In the genomic region with DNA sequence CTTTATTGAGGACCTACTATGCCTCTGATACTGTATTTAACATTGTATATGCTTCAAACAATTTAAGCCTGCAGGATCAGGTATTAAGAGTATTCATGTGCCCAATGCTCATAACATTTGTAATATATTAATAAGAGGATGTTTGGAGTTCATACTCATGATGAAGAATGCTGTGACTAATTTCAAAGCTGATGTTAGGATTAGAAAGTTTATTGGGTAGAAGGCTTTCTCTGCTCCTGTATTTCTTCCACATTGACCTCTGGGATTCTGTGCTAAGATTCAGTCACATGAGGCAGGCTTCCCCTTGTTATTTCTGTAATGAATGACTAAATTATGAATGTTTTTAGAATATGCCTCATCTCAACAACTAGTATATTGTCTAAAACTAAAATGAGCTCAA, we compare ENCODE assay signal across 1 cellular context.
TF ChIP-seq lines count a peak whose summit lies in the region.

No MANE protein-coding gene starts in this region.

TF ChIP-seq in SK-N-SH treated with all-trans-retinoic acid at 6 μM for 48 hours, 23 proteins besides CTCF, POLR2A, EP300 and RAD21 (continued from another document):
- no peak for TF ChIP-seq ZNF70 (CRISPR knock-in tag; IDR thresholded peaks at IDR 0.05)
- no peak for TF ChIP-seq OSR1 (CRISPR knock-in tag; IDR thresholded peaks at IDR 0.05)
- no peak for TF ChIP-seq CSDC2 (CRISPR knock-in tag; IDR thresholded peaks at IDR 0.05)
- TF ChIP-seq PPARA (CRISPR knock-in tag; IDR thresholded peaks at IDR 0.05; ENCODE audit: borderline replicate concordance): no peak
- TF ChIP-seq, protein P1, sequence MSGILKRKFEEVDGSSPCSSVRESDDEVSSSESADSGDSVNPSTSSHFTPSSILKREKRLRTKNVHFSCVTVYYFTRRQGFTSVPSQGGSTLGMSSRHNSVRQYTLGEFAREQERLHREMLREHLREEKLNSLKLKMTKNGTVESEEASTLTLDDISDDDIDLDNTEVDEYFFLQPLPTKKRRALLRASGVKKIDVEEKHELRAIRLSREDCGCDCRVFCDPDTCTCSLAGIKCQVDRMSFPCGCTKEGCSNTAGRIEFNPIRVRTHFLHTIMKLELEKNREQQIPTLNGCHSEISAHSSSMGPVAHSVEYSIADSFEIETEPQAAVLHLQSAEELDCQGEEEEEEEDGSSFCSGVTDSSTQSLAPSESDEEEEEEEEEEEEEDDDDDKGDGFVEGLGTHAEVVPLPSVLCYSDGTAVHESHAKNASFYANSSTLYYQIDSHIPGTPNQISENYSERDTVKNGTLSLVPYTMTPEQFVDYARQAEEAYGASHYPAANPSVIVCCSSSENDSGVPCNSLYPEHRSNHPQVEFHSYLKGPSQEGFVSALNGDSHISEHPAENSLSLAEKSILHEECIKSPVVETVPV (CRISPR knock-in tag; IDR thresholded peaks at IDR 0.05): no peak
- TF ChIP-seq ZFP3 (CRISPR knock-in tag; IDR thresholded peaks at IDR 0.05): no peak
- TF ChIP-seq PATZ1 (CRISPR knock-in tag; IDR thresholded peaks at IDR 0.05; ENCODE audit: borderline replicate concordance): no peak
- no peak for TF ChIP-seq RARB (CRISPR knock-in tag; IDR thresholded peaks at IDR 0.05)
- TF ChIP-seq ZNF8 (CRISPR knock-in tag; IDR thresholded peaks at IDR 0.05): no peak
- no peak for TF ChIP-seq ZNF565 (CRISPR knock-in tag; conservative IDR thresholded peaks at IDR 0.05; ENCODE audit: low read depth)
